ENCODE assay signal across 8 cellular contexts in the genomic region with DNA sequence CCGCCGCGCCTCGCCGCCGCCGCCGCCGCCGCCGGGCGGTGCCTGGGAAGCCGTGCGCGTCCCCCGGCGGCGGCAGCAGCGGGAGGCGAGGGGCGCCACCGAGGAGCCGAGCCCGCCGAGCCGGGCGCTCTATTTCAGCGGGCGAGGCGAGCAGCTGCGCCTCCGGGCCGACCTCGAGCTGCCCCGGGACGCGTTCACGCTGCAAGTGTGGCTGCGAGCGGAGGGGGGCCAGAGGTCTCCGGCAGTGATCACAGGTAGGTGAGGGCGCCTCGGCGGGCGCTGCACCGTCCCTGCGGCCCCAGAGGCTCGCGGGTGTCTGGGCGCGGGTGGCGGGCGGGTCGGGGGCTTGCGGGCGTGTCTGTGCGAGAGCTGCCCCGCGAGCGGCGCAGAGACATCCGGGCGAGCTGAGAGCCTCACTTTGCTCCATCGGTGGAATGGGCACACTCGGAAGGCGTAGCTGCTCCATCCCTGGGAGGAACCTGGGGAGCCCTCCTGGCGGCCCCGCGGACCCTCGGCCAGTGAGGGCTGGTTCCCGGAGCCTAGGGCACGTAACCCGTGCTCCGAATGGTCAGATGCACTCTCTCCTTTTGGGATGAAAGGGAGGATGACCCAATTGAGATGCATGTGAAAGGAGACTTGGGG. TPM values are rescaled to one million over a fixed set of nuclear protein-coding genes. Genes with fewer than 3 reads are reported as not detected.
DNase-seq lines count a peak whose midpoint lies in the region; ATAC-seq, FAIRE-seq and TF ChIP-seq lines count a peak whose summit lies in the region.

No MANE protein-coding gene starts in this region.

- H3K27me3 ChIP-seq in PC-9 (ENCODE audit: insufficient read depth, low read depth) (no peaks in the 10 kb centered on the region), osteoblast (ENCODE audit: insufficient read depth, low read length) (no peaks in the 10 kb centered on the region)

- H3K4me2 ChIP-seq in PC-9 (peak overlapping the region; percentile 88), osteoblast (ENCODE audit: insufficient read depth, low read length) (peak overlapping the region; percentile 98)

- ATAC-seq in HG02870 (IDR thresholded peaks at IDR 0.05; ENCODE audit: unreplicated experiment) (no peak), GM21360 (IDR thresholded peaks at IDR 0.05; ENCODE audit: unreplicated experiment) (no peak)

- no TSS peak for BruUV-seq in PC-9 (replicated peaks; lab: Mats Ljungman, UMichigan)

- H3K79me2 ChIP-seq in PC-9 (ENCODE audit: low read depth): no peaks in the 10 kb centered on the region
- H3K79me2 ChIP-seq in osteoblast (ENCODE audit: insufficient read depth, low read length): peaks cover 7% of the 10 kb centered on the region

- H4K20me1 ChIP-seq in PC-9 (ENCODE audit: insufficient read depth) (no peaks in the 10 kb centered on the region), osteoblast (ENCODE audit: insufficient read depth, low read length) (no peaks in the 10 kb centered on the region)

- peaks cover 21% of the 10 kb centered on the region for H3F3A ChIP-seq in PC-9 (ENCODE audit: insufficient read depth, low read depth)

- TF ChIP-seq CTCF in PC-9 (conservative IDR thresholded peaks at IDR 0.05) (no peak), foreskin fibroblast (IDR thresholded peaks at IDR 0.05; ENCODE audit: low read depth, low read length) (no peak), osteoblast (IDR thresholded peaks at IDR 0.05; ENCODE audit: extremely low read depth, low read depth, low read length) (no peak), D721Med (IDR thresholded peaks at IDR 0.05; ENCODE audit: insufficient read depth, missing control alignments) (no peak)

- H3K9me2 ChIP-seq in PC-9 (ENCODE audit: insufficient read depth): no peaks in the 10 kb centered on the region

- H3K4me3 ChIP-seq in PC-9 (peak overlapping the region; percentile 63), foreskin fibroblast (ENCODE audit: low read depth in 1 of 2, low read length in 2 of 2) (peak overlapping the region; percentile 80 to 83), osteoblast (ENCODE audit: insufficient read depth, low read length) (peak overlapping the region; percentile 83)

- no peak for FAIRE-seq in D721Med (lab: Jason Lieb, UNC)

- H3K4me1 ChIP-seq in PC-9 (replicated peaks; ENCODE audit: insufficient read depth) (peaks cover 38% of the 10 kb centered on the region), osteoblast (ENCODE audit: insufficient read depth, low read length) (peaks cover 49% of the 10 kb centered on the region)

- H2AFZ ChIP-seq in PC-9: peak overlapping the region; percentile 72
- H2AFZ ChIP-seq in osteoblast (ENCODE audit: low read length): peak overlapping the region; percentile 85

- H3K9me3 ChIP-seq in PC-9 (ENCODE audit: insufficient read depth, low read depth) (no peaks in the 10 kb centered on the region), osteoblast (ENCODE audit: low read depth, low read length) (no peaks in the 10 kb centered on the region)

- H3K36me3 ChIP-seq in PC-9 (ENCODE audit: low read depth) (no peaks in the 10 kb centered on the region), osteoblast (ENCODE audit: insufficient read depth, low read length) (no peaks in the 10 kb centered on the region)

- intact Hi-C loops in PC-9 (cut with micrococcal nuclease; ENCODE audit: unreplicated experiment): loop anchor here (5.0 to 10.0 kb wide), 4 partner anchors 130 to 493 kb away; no protein-coding TSS in a partner anchor

- H3K27ac ChIP-seq in PC-9: no peak overlapping the region
- H3K27ac ChIP-seq in osteoblast (ENCODE audit: low read depth, low read length): peak overlapping the region; percentile 94

- CTCF ChIA-PET in PC-9 (lab: Charles Lee): interaction anchor here (0.6 to 0.9 kb wide), 2 partner anchors 14 to 417 kb away, joined by 3 to 14 read pairs; no protein-coding TSS in a partner anchor

- DNase-seq in D341Med (ENCODE audit: low spot score) (peak; percentile 77), PC-9 (peak in 1 of 2 experiments; percentile 22), foreskin fibroblast (peak in 1 of 2 donors; percentile 55), osteoblast (ENCODE audit: insufficient read length, low spot score, missing footprints) (peak; percentile 87), amniotic stem cell (lab: John Stamatoyannopoulos, UW) (no peak), D721Med (ENCODE audit: insufficient read length, low spot score) (no peak)

- POLR2A ChIA-PET in PC-9 (lab: Charles Lee; ENCODE audit: unreplicated experiment): no interaction called here

RNA-seq across cellular contexts. Expression of gene PAPPA, which starts 0.9 kb away (rescaled TPM):
- total RNA-seq in PC-9 (2021) (3.4 and 3.9 TPM in 2 replicates), osteoblast (56.5 and 86.9 TPM in 2 replicates)

Comparison
In these comparisons a context has a peak if more than half of its experiments do, and no peak if none do; other contexts are left out.
1. DNase-seq: peak in D341Med (single experiment) and osteoblast (single experiment); none in amniotic stem cell (single experiment) and D721Med (single experiment).
2. RNA of gene PAPPA, which starts 0.9 kb away (total RNA-seq): 56.5 to 86.9 TPM in osteoblast; 3.4 to 3.9 TPM in PC-9; every median in the first group is over 10 times any median in the second.
3. Peak in every context shown above with its lines, with median percentiles within 50 percentile points of each other: H3K4me3 ChIP-seq.